ENCODE assay signal across 14 cellular contexts in genomic region chr18:79687806-79688205, GRCh38.
DNase-seq lines count a peak whose midpoint lies in the region.
"Had no signal": no experiment of that assay in that cellular context is flagged by ENCODE, and none has a peak within 500 bp of the region (broad histone marks: within the 10 kb centered on the region; RNA-seq: fewer than 3 reads in every experiment).

No MANE protein-coding gene starts in this region.

- DNase-seq in D341Med (ENCODE audit: low spot score) (peak; percentile 30), HK-2 (ENCODE audit: unreplicated experiment) (peak; percentile 70), astrocyte of the hippocampus (ENCODE audit: low read depth, low spot score) (peak; percentile 74), iris pigment epithelial cell (ENCODE audit: low read depth) (peak; percentile 48), hippocampal formation (lab: John Stamatoyannopoulos, UW) (no peak), NOMO-1 treated with dmso at 0.1 percent for 144 hours (lab: John Stamatoyannopoulos, UW; ENCODE audit: unreplicated experiment) (no peak), NCI-H2107 (lab: John Stamatoyannopoulos, UW) (no peak), SW 1271 (lab: John Stamatoyannopoulos, UW) (no peak)
- DNase-seq: activated naive CD4-positive, alpha-beta T cell treated with Interleukin-2 at 50 U/mL for 16 hours; C1 segment of cervical spinal cord; cortex of kidney; naive B cell; NK-92 treated with Interleukin-12 subunit alpha and Interleukin-12 subunit beta, amount 100 ng/mL, for 24 hours; right cardiac atrium had no signal

Comparison
In these comparisons a context has a peak if more than half of its experiments do, and no peak if none do; other contexts are left out.
1. DNase-seq: peak in D341Med (single experiment), HK-2 (single experiment), astrocyte of the hippocampus (single experiment) and iris pigment epithelial cell (single experiment); none in hippocampal formation (0 of 2), NOMO-1 treated with dmso at 0.1 percent for 144 hours (single experiment), NCI-H2107 (single experiment) and SW 1271 (0 of 2).